22 cellular contexts compared by ENCODE assay signal in the genomic region with DNA sequence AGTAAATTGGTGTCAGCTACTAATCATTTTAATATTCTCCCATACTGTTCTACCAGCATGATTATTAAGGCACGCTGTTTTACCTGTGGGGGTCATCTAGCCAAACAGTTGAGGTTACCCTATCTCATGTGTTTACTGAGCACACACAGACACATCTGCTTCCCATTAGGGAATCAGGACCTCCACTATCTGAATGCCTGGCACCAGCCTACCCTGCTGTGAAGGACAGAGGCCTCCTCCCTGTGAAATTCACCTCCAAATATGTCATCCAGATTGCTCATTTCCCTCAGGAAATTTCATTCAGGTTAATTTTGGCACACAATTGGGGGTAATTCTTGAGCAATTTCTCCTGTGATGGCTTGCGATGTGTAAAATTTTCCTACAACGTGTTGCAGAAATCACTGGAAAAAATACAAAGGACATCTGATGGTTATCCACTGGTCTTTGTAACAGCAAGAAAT.
DNase-seq lines count a peak whose midpoint lies in the region; ATAC-seq, FAIRE-seq and TF ChIP-seq lines count a peak whose summit lies in the region.
"Had no signal": no experiment of that assay in that cellular context is flagged by ENCODE, and none has a peak within 500 bp of the region (broad histone marks: within the 10 kb centered on the region; RNA-seq: fewer than 3 reads in every experiment).

No MANE protein-coding gene starts in this region.

- no peaks in the 10 kb centered on the region for H3K9me3 ChIP-seq in heart right ventricle
- H3K9me3 ChIP-seq in endothelial cell of umbilical vein (replicated peaks; ENCODE audit: control insufficient read depth, insufficient read depth, low read length): no peaks in the 10 kb centered on the region
- H3K9me3 ChIP-seq in right lobe of liver: no peaks in the 10 kb centered on the region
- H3K9me3 ChIP-seq: psoas muscle, transverse colon had no signal

- no peaks in the 10 kb centered on the region for H3K9me1 ChIP-seq in endothelial cell of umbilical vein (replicated peaks; ENCODE audit: control insufficient read depth, extremely low read depth, insufficient read depth, low read length)

- TF ChIP-seq CTCF in heart right ventricle (IDR thresholded peaks at IDR 0.05) (no peak), endothelial cell of umbilical vein (IDR thresholded peaks at IDR 0.05; ENCODE audit: extremely low read depth in 1 of 2, insufficient read depth in 1 of 2, low read depth in 1 of 2, low read length in 2 of 2) (no peak), right lobe of liver (IDR thresholded peaks at IDR 0.05) (no peak)

- peak; percentile 55 for FAIRE-seq in endothelial cell of umbilical vein (lab: Jason Lieb, UNC)

- POLR2A ChIA-PET in endothelial cell of umbilical vein (lab: Charles Lee): no interaction called here

- no peaks in the 10 kb centered on the region for H4K20me1 ChIP-seq in endothelial cell of umbilical vein (replicated peaks; ENCODE audit: control insufficient read depth, extremely low read depth, insufficient read depth, low read length)

- H3K27me3 ChIP-seq in heart right ventricle (no peaks in the 10 kb centered on the region), endothelial cell of umbilical vein (ENCODE audit: control insufficient read depth in 2 of 2, insufficient read depth in 2 of 2, low read length in 2 of 2) (no peaks in the 10 kb centered on the region), right lobe of liver (no peaks in the 10 kb centered on the region)
- H3K27me3 ChIP-seq: transverse colon had no signal

- CTCF ChIA-PET in endothelial cell of umbilical vein (lab: Charles Lee): interaction anchor here (1.6 to 3.9 kb wide), 2 partner anchors 20 to 80 kb away, joined by 5 to 25 read pairs; no protein-coding TSS in a partner anchor

- no peaks in the 10 kb centered on the region for H3K4me1 Mint-ChIP-seq in activated T-helper 1 cell treated with anti-CD3 and anti-CD28 coated beads, Interleukin-12 subunit alpha, Interleukin-12 subunit beta, Interleukin-2, Interleukin-4 antibody, amounts not matched to agents 30 ng/mL and 10 ng/mL and 1 ng/mL, durations not matched to agents 14 hours and 24 hours and 36 hours (ENCODE audit: low read depth)
- H3K4me1 Mint-ChIP-seq: activated CD4-positive, alpha-beta memory T cell treated with anti-CD3 and anti-CD28 coated beads, Interleukin-2, amount 10 ng/mL, durations not matched to agents 7 days and 5 days; immature natural killer cell; T-helper 17 cell had no signal

- H3K9ac ChIP-seq in endothelial cell of umbilical vein (replicated peaks; ENCODE audit: extremely low read depth, insufficient read depth, low read length): no peak overlapping the region

- TF ChIP-seq POLR2A in endothelial cell of umbilical vein (IDR thresholded peaks at IDR 0.05; ENCODE audit: low read depth, low read length) (no peak), right lobe of liver (IDR thresholded peaks at IDR 0.05) (no peak)

- no peaks in the 10 kb centered on the region for H3K36me3 Mint-ChIP-seq in activated T-helper 1 cell treated with anti-CD3 and anti-CD28 coated beads, Interleukin-12 subunit alpha, Interleukin-12 subunit beta, Interleukin-2, Interleukin-4 antibody, amounts not matched to agents 30 ng/mL and 10 ng/mL and 1 ng/mL, durations not matched to agents 14 hours and 24 hours and 36 hours (ENCODE audit: low read depth)
- H3K36me3 Mint-ChIP-seq: activated naive CD8-positive, alpha-beta T cell; immature natural killer cell had no signal

- peak; percentile 40 to 74 (median 52) for ATAC-seq in heart right ventricle
- ATAC-seq in Right ventricle myocardium superior (ENCODE audit: poor library complexity): no peak
- ATAC-seq in right lobe of liver: peak; percentile 43 to 77 (median 50)
- no peak for ATAC-seq in HG02884 (IDR thresholded peaks at IDR 0.05; ENCODE audit: unreplicated experiment)
- ATAC-seq: psoas muscle, T-helper 17 cell had no signal

- H3K4me3 ChIP-seq in heart right ventricle (no peak overlapping the region), endothelial cell of umbilical vein (replicated peaks in 1 of 3; ENCODE audit: insufficient read depth in 1 of 3, low read depth in 1 of 3, low read length in 3 of 3) (no peak overlapping the region), right lobe of liver (no peak overlapping the region)
- H3K4me3 ChIP-seq: psoas muscle, transverse colon had no signal

- H3K36me3 ChIP-seq in heart right ventricle (no peaks in the 10 kb centered on the region), endothelial cell of umbilical vein (ENCODE audit: control insufficient read depth in 2 of 2, extremely low read depth in 1 of 2, insufficient read depth in 2 of 2, low read length in 2 of 2) (no peaks in the 10 kb centered on the region), right lobe of liver (no peaks in the 10 kb centered on the region)
- H3K36me3 ChIP-seq: transverse colon had no signal

- peaks cover 5 to 65% (median 18%) of the 10 kb centered on the region in 9 donors for H3K4me1 ChIP-seq in heart right ventricle
- peaks cover 15% of the 10 kb centered on the region for H3K4me1 ChIP-seq in endothelial cell of umbilical vein (ENCODE audit: control insufficient read depth, extremely low read depth, insufficient read depth, low read length)
- H3K4me1 ChIP-seq in right lobe of liver: peaks cover 0 to 55% (median 14%) of the 10 kb centered on the region in 4 donors
- H3K4me1 ChIP-seq: transverse colon had no signal

- peaks cover 3% of the 10 kb centered on the region for H3K27me3 Mint-ChIP-seq in activated T-helper 1 cell treated with anti-CD3 and anti-CD28 coated beads, Interleukin-12 subunit alpha, Interleukin-12 subunit beta, Interleukin-2, Interleukin-4 antibody, amounts not matched to agents 30 ng/mL and 10 ng/mL and 1 ng/mL, durations not matched to agents 14 hours and 24 hours and 36 hours (ENCODE audit: insufficient read depth)

- 65 to 72% methylated on average over 3 of the region's 3 CpGs for WGBS in heart right ventricle, 2 donors
- 27% methylated on average over 3 of the region's 3 CpGs for WGBS in right lobe of liver (ENCODE audit: insufficient coverage, low coverage, low lambda C conversion rate, missing lambda C conversion rate)

- H2AFZ ChIP-seq in endothelial cell of umbilical vein (ENCODE audit: low read depth, low read length): peak overlapping the region; percentile 9

- H3K27ac Mint-ChIP-seq in activated T-helper 1 cell treated with anti-CD3 and anti-CD28 coated beads, Interleukin-12 subunit alpha, Interleukin-12 subunit beta, Interleukin-2, Interleukin-4 antibody, amounts not matched to agents 30 ng/mL and 10 ng/mL and 1 ng/mL, durations not matched to agents 14 hours and 24 hours and 36 hours: no peak overlapping the region
- H3K27ac Mint-ChIP-seq: activated CD4-positive, alpha-beta memory T cell treated with anti-CD3 and anti-CD28 coated beads, Interleukin-2, amount 10 ng/mL, durations not matched to agents 7 days and 5 days; activated naive CD8-positive, alpha-beta T cell; CD4-positive, alpha-beta T cell; immature natural killer cell; T-helper 17 cell had no signal

- no peaks in the 10 kb centered on the region for H3K9me3 Mint-ChIP-seq in activated T-helper 1 cell treated with anti-CD3 and anti-CD28 coated beads, Interleukin-12 subunit alpha, Interleukin-12 subunit beta, Interleukin-2, Interleukin-4 antibody, amounts not matched to agents 30 ng/mL and 10 ng/mL and 1 ng/mL, durations not matched to agents 14 hours and 24 hours and 36 hours
- H3K9me3 Mint-ChIP-seq: activated CD4-positive, alpha-beta memory T cell treated with anti-CD3 and anti-CD28 coated beads, Interleukin-2, amount 10 ng/mL, durations not matched to agents 7 days and 5 days; CD4-positive, alpha-beta T cell; immature natural killer cell had no signal

- H3K4me3 Mint-ChIP-seq in activated T-helper 1 cell treated with anti-CD3 and anti-CD28 coated beads, Interleukin-12 subunit alpha, Interleukin-12 subunit beta, Interleukin-2, Interleukin-4 antibody, amounts not matched to agents 30 ng/mL and 10 ng/mL and 1 ng/mL, durations not matched to agents 14 hours and 24 hours and 36 hours: no peak overlapping the region
- H3K4me3 Mint-ChIP-seq: activated CD4-positive, alpha-beta memory T cell treated with anti-CD3 and anti-CD28 coated beads, Interleukin-2, amount 10 ng/mL, durations not matched to agents 7 days and 5 days; activated naive CD8-positive, alpha-beta T cell; CD4-positive, alpha-beta T cell; immature natural killer cell; T-helper 17 cell had no signal

- dilution Hi-C loops in endothelial cell of umbilical vein (cut with MboI; ENCODE audit: extremely low pct_ligation_motif_present, low sequenced_read_pairs): no loop called here

- intact Hi-C loops in heart right ventricle (cut with DNase I) (loop anchor here in 6 of 10 donors (5.0 to 10.0 kb wide), 7 partner anchors 58 to 210 kb away; no protein-coding TSS in a partner anchor), Right ventricle myocardium superior (cut with DNase I) (loop anchor here (10.0 kb wide), 1 partner anchor 200 kb away; no protein-coding TSS in a partner anchor), endothelial cell of umbilical vein (cut with micrococcal nuclease) (loop anchor here (1.0 to 2.0 kb wide), 2 partner anchors 76 to 268 kb away; no protein-coding TSS in a partner anchor), right lobe of liver (cut with DNase I) (no loop called here)
- intact Hi-C loops in activated T-helper 1 cell treated with anti-CD3 and anti-CD28 coated beads, Interleukin-12 subunit alpha, Interleukin-12 subunit beta, Interleukin-2, Interleukin-4 antibody, amounts not matched to agents 30 ng/mL and 10 ng/mL and 1 ng/mL, durations not matched to agents 14 hours and 24 hours and 36 hours (cut with micrococcal nuclease): no loop called here

- H3K4me2 ChIP-seq in endothelial cell of umbilical vein (ENCODE audit: insufficient read depth, low read length): peak overlapping the region; percentile 58

- DNase-seq in heart right ventricle (no peak), Right ventricle myocardium superior (no peak), endothelial cell of umbilical vein (ENCODE audit: low read depth, low spot score) (peak; percentile 59), right lobe of liver (peak in 1 of 3 donors; percentile 57), C1 segment of cervical spinal cord (lab: John Stamatoyannopoulos, UW) (no peak)
- no peak for DNase-seq in activated T-helper 1 cell treated with anti-CD3 and anti-CD28 coated beads, Interleukin-12 subunit alpha, Interleukin-12 subunit beta, Interleukin-2, Interleukin-4 antibody, amounts not matched to agents 30 ng/mL and 10 ng/mL and 1 ng/mL, durations not matched to agents 14 hours and 24 hours and 36 hours (ENCODE audit: low spot score)
- no peak for DNase-seq in stimulated activated CD4-positive, alpha-beta T cell treated with anti-CD3 and anti-CD28 coated beads, Interleukin-2, amount 100 ng/mL, for 48 hours
- DNase-seq: activated CD4-positive, alpha-beta memory T cell treated with anti-CD3 and anti-CD28 coated beads, Interleukin-2, amount 10 ng/mL, durations not matched to agents 7 days and 5 days; activated T-cell treated with anti-CD3 and anti-CD28 coated beads, Interleukin-2, amount 50 U/mL, for 1 hour; CD4-positive, alpha-beta T cell; DMS79; glutamatergic neuron; immature natural killer cell; NCI-H1436; NCI-H345; psoas muscle; SIG-M5; stimulated activated naive CD4-positive, alpha-beta T cell; T-helper 17 cell; transverse colon had no signal

- no TSS peak for BruUV-seq in endothelial cell of umbilical vein (replicated peaks; lab: Mats Ljungman, UMichigan)

- no peaks in the 10 kb centered on the region for H3K79me2 ChIP-seq in endothelial cell of umbilical vein (ENCODE audit: control insufficient read depth, insufficient read depth, low read length)

- peak overlapping the region; percentile 10 to 69 (median 52) for H3K27ac ChIP-seq in heart right ventricle
- no peak overlapping the region for H3K27ac ChIP-seq in endothelial cell of umbilical vein (ENCODE audit: insufficient read depth, low read depth, low read length)
- H3K27ac ChIP-seq in right lobe of liver: peak overlapping the region; percentile 34 to 85 (median 43)
- H3K27ac ChIP-seq: psoas muscle, transverse colon had no signal

Comparison
In these comparisons a context has a peak if more than half of its experiments do, and no peak if none do; other contexts are left out.
1. ATAC-seq: peak in heart right ventricle (8 of 8) and right lobe of liver (4 of 4); none in Right ventricle myocardium superior (single experiment) and HG02884 (single experiment).
2. intact Hi-C loops: an anchor here in heart right ventricle (5.0 to 10.0 kb wide), Right ventricle myocardium superior (10.0 kb wide) and endothelial cell of umbilical vein (1.0 to 2.0 kb wide); none called in right lobe of liver and activated T-helper 1 cell treated with anti-CD3 and anti-CD28 coated beads, Interleukin-12 subunit alpha, Interleukin-12 subunit beta, Interleukin-2, Interleukin-4 antibody, amounts not matched to agents 30 ng/mL and 10 ng/mL and 1 ng/mL, durations not matched to agents 14 hours and 24 hours and 36 hours.